In genomic region chr11:122803716-122804115, GRCh38 we compare ENCODE assay signal across 11 cellular contexts. TPM values are rescaled to one million over a fixed set of nuclear protein-coding genes. Genes with fewer than 3 reads are reported as not detected.
DNase-seq lines count a peak whose midpoint lies in the region; ATAC-seq, FAIRE-seq and TF ChIP-seq lines count a peak whose summit lies in the region.
"Had no signal": no experiment of that assay in that cellular context is flagged by ENCODE, and none has a peak within 500 bp of the region (broad histone marks: within the 10 kb centered on the region; RNA-seq: fewer than 3 reads in every experiment).

No MANE protein-coding gene starts in this region.

- H3K9me3 ChIP-seq in fibroblast of lung (ENCODE audit: control insufficient read depth, insufficient read depth, low read depth, low read length), result no peaks in the 10 kb centered on the region
- no peaks in the 10 kb centered on the region for H3K9me3 ChIP-seq in adrenal gland (replicated peaks in 1 of 3)
- H3K9me3 ChIP-seq in T-helper 17 cell (ENCODE audit: control insufficient read depth, low read length, poor library complexity, severe bottlenecking), result no peaks in the 10 kb centered on the region
- H3K9me3 ChIP-seq: mucosa of descending colon had no signal

- no peak for TF ChIP-seq CTCF in fibroblast of lung (conservative IDR thresholded peaks at IDR 0.05 in 1 of 2, IDR thresholded peaks at IDR 0.05 in 1 of 2; ENCODE audit: low read depth in 1 of 2, low read length in 2 of 2)
- TF ChIP-seq CTCF in adrenal gland (IDR thresholded peaks at IDR 0.05), result no peak

- POLR2A ChIA-PET in activated CD8-positive, alpha-beta T cell treated with anti-CD3 and anti-CD28 coated beads, Interleukin-2, amount 10 ng/mL, durations not matched to agents 7 days and 5 days (lab: Charles Lee), result no interaction called here

- H3K9me3 Mint-ChIP-seq in activated CD8-positive, alpha-beta T cell treated with anti-CD3 and anti-CD28 coated beads, Interleukin-2, amount 10 ng/mL, durations not matched to agents 7 days and 5 days (ENCODE audit: insufficient read depth), result no peaks in the 10 kb centered on the region
- H3K9me3 Mint-ChIP-seq in stimulated activated naive CD8-positive, alpha-beta T cell treated with anti-CD3 and anti-CD28 coated beads, Interleukin-15, Interleukin-2, amounts not matched to agents 100 ng/mL and 50 ng/mL, for 24 hours, result no peaks in the 10 kb centered on the region
- H3K9me3 Mint-ChIP-seq: activated T-cell treated with anti-CD3 and anti-CD28 coated beads, Interleukin-2, amount 50 U/mL, for 72 hours had no signal

- H3K36me3 Mint-ChIP-seq in activated CD8-positive, alpha-beta T cell treated with anti-CD3 and anti-CD28 coated beads, Interleukin-2, amount 10 ng/mL, durations not matched to agents 7 days and 5 days (ENCODE audit: low read depth), result peaks cover 72% of the 10 kb centered on the region
- peaks cover 71% of the 10 kb centered on the region for H3K36me3 Mint-ChIP-seq in stimulated activated naive CD8-positive, alpha-beta T cell treated with anti-CD3 and anti-CD28 coated beads, Interleukin-15, Interleukin-2, amounts not matched to agents 100 ng/mL and 50 ng/mL, for 24 hours (ENCODE audit: low read depth)
- peaks cover 6% of the 10 kb centered on the region for H3K36me3 Mint-ChIP-seq in T-helper 17 cell (ENCODE audit: low read depth)

- H3K4me3 ChIP-seq in fibroblast of lung (replicated peaks in 1 of 4; ENCODE audit: control extremely low read depth in 1 of 4, insufficient read depth in 1 of 4, low read depth in 3 of 4, low read length in 4 of 4), result no peak overlapping the region
- H3K4me3 ChIP-seq in adrenal gland, result no peak overlapping the region
- H3K4me3 ChIP-seq: mucosa of descending colon had no signal

- no peaks in the 10 kb centered on the region for H4K20me1 ChIP-seq in fibroblast of lung (ENCODE audit: control insufficient read depth, extremely low read depth, insufficient read depth, low read length)

- H3K4me1 ChIP-seq in fibroblast of lung (ENCODE audit: control insufficient read depth, extremely low read depth, insufficient read depth, low read length) (peaks cover 16% of the 10 kb centered on the region), adrenal gland (replicated peaks in 1 of 2) (peaks cover 0 to 7% of the 10 kb centered on the region in 2 donors)

- peaks cover 2% of the 10 kb centered on the region for H3K36me3 ChIP-seq in fibroblast of lung (ENCODE audit: control insufficient read depth, insufficient read depth, low read length)
- no peaks in the 10 kb centered on the region for H3K36me3 ChIP-seq in adrenal gland (replicated peaks in 1 of 2)

- no peak for ATAC-seq in activated CD8-positive, alpha-beta T cell treated with anti-CD3 and anti-CD28 coated beads, Interleukin-2, amount 10 ng/mL, durations not matched to agents 7 days and 5 days
- ATAC-seq in T-helper 17 cell, result no peak
- ATAC-seq: mucosa of descending colon had no signal

- CTCF ChIA-PET in activated CD8-positive, alpha-beta T cell treated with anti-CD3 and anti-CD28 coated beads, Interleukin-2, amount 10 ng/mL, durations not matched to agents 7 days and 5 days (lab: Charles Lee), result interaction anchor here (6.9 kb wide), 1 partner anchor 49 kb away, joined by 107 read pairs; no protein-coding TSS in a partner anchor

- no peak overlapping the region for H3K9ac ChIP-seq in fibroblast of lung (ENCODE audit: insufficient read depth, low read length)

- WGBS in adrenal gland, 4 donors, result 89 to 99% (median 95%) methylated on average over 5 of the region's 5 CpGs

- no peak overlapping the region for H3K4me2 ChIP-seq in fibroblast of lung (ENCODE audit: extremely low read depth, insufficient read depth, low read length)

- H3K4me1 Mint-ChIP-seq in activated CD8-positive, alpha-beta T cell treated with anti-CD3 and anti-CD28 coated beads, Interleukin-2, amount 10 ng/mL, durations not matched to agents 7 days and 5 days (ENCODE audit: low read depth), result peaks cover 43% of the 10 kb centered on the region
- H3K4me1 Mint-ChIP-seq in stimulated activated naive CD8-positive, alpha-beta T cell treated with anti-CD3 and anti-CD28 coated beads, Interleukin-15, Interleukin-2, amounts not matched to agents 100 ng/mL and 50 ng/mL, for 24 hours (ENCODE audit: low read depth), result peaks cover 48% of the 10 kb centered on the region
- peaks cover 12% of the 10 kb centered on the region for H3K4me1 Mint-ChIP-seq in T-helper 17 cell

- DNase-seq in GM12892 (ENCODE audit: insufficient read length) (no peak), fibroblast of lung (ENCODE audit: low read depth in 2 of 2) (no peak), HK-2 (ENCODE audit: unreplicated experiment) (no peak), adrenal gland (no peak), T-helper 17 cell (no peak)
- no peak for DNase-seq in activated CD8-positive, alpha-beta T cell treated with anti-CD3 and anti-CD28 coated beads, Interleukin-2, amount 10 ng/mL, durations not matched to agents 7 days and 5 days
- DNase-seq: activated T-cell treated with anti-CD3 and anti-CD28 coated beads, Interleukin-2, amount 50 U/mL, for 72 hours; caudate nucleus; mucosa of descending colon; NCI-H2081 had no signal

- no peaks in the 10 kb centered on the region for H3K27me3 Mint-ChIP-seq in activated CD8-positive, alpha-beta T cell treated with anti-CD3 and anti-CD28 coated beads, Interleukin-2, amount 10 ng/mL, durations not matched to agents 7 days and 5 days (ENCODE audit: low read depth)
- H3K27me3 Mint-ChIP-seq in stimulated activated naive CD8-positive, alpha-beta T cell treated with anti-CD3 and anti-CD28 coated beads, Interleukin-15, Interleukin-2, amounts not matched to agents 100 ng/mL and 50 ng/mL, for 24 hours, result no peaks in the 10 kb centered on the region
- no peaks in the 10 kb centered on the region for H3K27me3 Mint-ChIP-seq in T-helper 17 cell

- no peak overlapping the region for H3K4me3 Mint-ChIP-seq in activated CD8-positive, alpha-beta T cell treated with anti-CD3 and anti-CD28 coated beads, Interleukin-2, amount 10 ng/mL, durations not matched to agents 7 days and 5 days
- H3K4me3 Mint-ChIP-seq in stimulated activated naive CD8-positive, alpha-beta T cell treated with anti-CD3 and anti-CD28 coated beads, Interleukin-15, Interleukin-2, amounts not matched to agents 100 ng/mL and 50 ng/mL, for 24 hours, result no peak overlapping the region
- H3K4me3 Mint-ChIP-seq in T-helper 17 cell, result no peak overlapping the region
- H3K4me3 Mint-ChIP-seq: activated T-cell treated with anti-CD3 and anti-CD28 coated beads, Interleukin-2, amount 50 U/mL, for 72 hours had no signal

- H3K27me3 ChIP-seq in fibroblast of lung (ENCODE audit: control insufficient read depth, insufficient read depth, low read length), result no peaks in the 10 kb centered on the region
- H3K27me3 ChIP-seq in adrenal gland, result no peaks in the 10 kb centered on the region

- peak overlapping the region; percentile 12 for H2AFZ ChIP-seq in fibroblast of lung (ENCODE audit: low read length)

- H3K79me2 ChIP-seq in fibroblast of lung (ENCODE audit: control insufficient read depth, insufficient read depth, low read length), result no peaks in the 10 kb centered on the region

- peak overlapping the region; percentile 6 for H3K27ac Mint-ChIP-seq in activated CD8-positive, alpha-beta T cell treated with anti-CD3 and anti-CD28 coated beads, Interleukin-2, amount 10 ng/mL, durations not matched to agents 7 days and 5 days
- peak overlapping the region; percentile 73 for H3K27ac Mint-ChIP-seq in stimulated activated naive CD8-positive, alpha-beta T cell treated with anti-CD3 and anti-CD28 coated beads, Interleukin-15, Interleukin-2, amounts not matched to agents 100 ng/mL and 50 ng/mL, for 24 hours
- no peak overlapping the region for H3K27ac Mint-ChIP-seq in T-helper 17 cell
- H3K27ac Mint-ChIP-seq: activated T-cell treated with anti-CD3 and anti-CD28 coated beads, Interleukin-2, amount 50 U/mL, for 72 hours had no signal

- FAIRE-seq in GM12892 (lab: Jason Lieb, UNC), result peak; percentile 33

- intact Hi-C loops in adrenal gland (cut with DNase I), result loop anchor here in 1 of 2 donors (10.0 kb wide), 1 partner anchor 51 kb away; no protein-coding TSS in a partner anchor

- peak overlapping the region; percentile 52 for H3K27ac ChIP-seq in fibroblast of lung (ENCODE audit: insufficient read depth, low read length)
- no peak overlapping the region for H3K27ac ChIP-seq in adrenal gland

- TF ChIP-seq POLR2A in GM12892 (IDR thresholded peaks at IDR 0.05; ENCODE audit: low read depth, low read length) (no peak), adrenal gland (IDR thresholded peaks at IDR 0.05) (no peak)

RNA-seq across cellular contexts. Expression of gene CRTAM, which starts 34.6 kb away (rescaled TPM):
- not detected for polyA plus RNA-seq in GM12892 (2012; ENCODE audit: missing spikeins)
- 1 to 10 TPM; 8.0 TPM for total RNA-seq in activated CD8-positive, alpha-beta T cell treated with anti-CD3 and anti-CD28 coated beads, Interleukin-2, amount 10 ng/mL, durations not matched to agents 7 days and 5 days
- total RNA-seq in fibroblast of lung, result under 0.01 TPM in 2 replicates
- not detected in 2 replicates for polyA plus RNA-seq in fibroblast of lung
- not detected in 2 replicates for polyA plus RNA-seq in fibroblast of lung (2012)
- polyA minus RNA-seq in fibroblast of lung (ENCODE audit: low replicate concordance), result not detected in 2 replicates
- total RNA-seq in adrenal gland, result under 1 TPM in 6 of 8 donors, not detected in 2; 0.16 to 0.88 (median 0.47) TPM
- polyA plus RNA-seq in adrenal gland, result 1 to 10 TPM in 1 of 3 donors, under 1 TPM in 2; 0.09 to 2.2 (median 0.13) TPM
- total RNA-seq in T-helper 17 cell, result not detected
